Comparison of ENCODE assay signal across 22 cellular contexts in the genomic region with DNA sequence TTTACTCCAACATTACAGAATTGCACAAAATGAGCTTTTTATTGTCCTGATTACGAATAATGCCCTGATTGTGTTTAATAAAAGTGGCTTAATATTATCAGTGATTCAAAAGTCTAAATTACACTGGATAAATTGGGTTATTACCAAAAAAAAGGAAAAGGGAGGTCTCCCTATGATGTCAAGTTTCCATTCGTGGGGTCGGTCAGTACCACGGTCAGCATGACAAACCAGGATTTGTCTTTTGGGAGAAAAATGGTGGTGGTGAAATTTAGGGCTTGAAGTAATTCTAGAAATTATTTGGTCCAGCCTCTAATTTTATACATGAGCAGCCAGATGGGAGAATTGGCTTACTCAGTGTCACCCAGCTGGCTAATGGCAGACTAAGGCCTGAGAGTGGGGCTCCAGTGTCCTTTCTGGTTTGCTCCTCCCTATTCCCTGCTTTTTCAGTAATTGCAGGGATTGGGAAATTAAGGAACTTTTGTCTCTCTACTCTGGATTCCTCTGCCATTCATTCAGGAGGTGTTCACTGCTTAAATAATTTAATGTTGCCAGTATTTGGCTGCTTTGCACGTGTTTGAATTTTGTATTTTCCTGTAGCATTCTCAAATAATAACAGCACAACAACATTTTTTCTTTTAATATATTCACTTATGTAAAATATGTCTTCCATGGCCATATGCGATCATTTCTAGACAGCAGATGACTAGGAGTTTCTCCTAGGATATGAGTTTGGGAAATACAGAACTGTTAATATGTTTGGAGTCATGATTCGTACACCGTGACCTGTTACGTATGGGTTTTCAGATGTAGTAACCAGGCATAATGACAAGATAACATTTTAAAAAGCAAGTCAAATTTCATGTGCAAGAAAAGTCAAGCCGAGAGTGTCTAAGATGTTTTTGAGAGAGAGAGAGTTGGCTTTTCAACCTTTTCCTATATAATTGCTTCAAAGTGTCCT.
"Had no signal": no experiment of that assay in that cellular context is flagged by ENCODE, and none has a peak within 500 bp of the region (broad histone marks: within the 10 kb centered on the region; RNA-seq: fewer than 3 reads in every experiment).

No MANE protein-coding gene starts in this region.

- H3K9me3 Mint-ChIP-seq: activated naive CD4-positive, alpha-beta T cell treated with anti-CD3 and anti-CD28 coated beads, Interleukin-2, amount 50 U/mL, for 72 hours; activated T-helper 17 cell treated with anti-CD3 and anti-CD28 coated beads, Interleukin-2, amount 50 U/mL, for 72 hours; central memory CD8-positive, alpha-beta T cell; natural killer cell had no signal

- H3K9me3 ChIP-seq: ascending aorta, esophagus muscularis mucosa, left ventricle myocardium inferior, prostate gland, spleen, testis, uterus had no signal

- H3K4me3 ChIP-seq: ascending aorta, coronary artery, esophagus muscularis mucosa, left ventricle myocardium inferior, prostate gland, spleen, testis, uterus had no signal

- DNase-seq: activated CD4-positive, alpha-beta T cell treated with anti-CD3 and anti-CD28 coated beads for 1 hour; activated CD4-positive, alpha-beta T cell treated with anti-CD3 and anti-CD28 coated beads, Interleukin-2, amount 50 U/mL, for 1 hour; activated CD8-positive, alpha-beta T cell treated with anti-CD3 and anti-CD28 coated beads, Interleukin-2, amount 10 ng/mL, durations not matched to agents 7 days and 5 days; hippocampal formation; left ventricle myocardium inferior; mammary epithelial cell; midbrain; natural killer cell; spleen; stimulated activated CD4-positive, alpha-beta T cell treated with anti-CD3 and anti-CD28 coated beads, Interleukin-4, amount 100 ng/mL, for 1 hour; stimulated activated naive CD4-positive, alpha-beta T cell; testis; trophoblast cell; uterus had no signal

- FAIRE-seq: TTC549 had no signal

- H3K36me3 Mint-ChIP-seq: natural killer cell had no signal

- H3K27ac Mint-ChIP-seq: activated CD8-positive, alpha-beta T cell treated with anti-CD3 and anti-CD28 coated beads, Interleukin-2, amount 10 ng/mL, durations not matched to agents 7 days and 5 days; activated naive CD4-positive, alpha-beta T cell treated with anti-CD3 and anti-CD28 coated beads, Interleukin-2, amount 50 U/mL, for 72 hours; activated T-helper 17 cell treated with anti-CD3 and anti-CD28 coated beads, Interleukin-2, amount 50 U/mL, for 72 hours; natural killer cell had no signal

- H3K27me3 ChIP-seq: ascending aorta, esophagus muscularis mucosa, spleen, testis, uterus had no signal

- H3K4me1 Mint-ChIP-seq: central memory CD8-positive, alpha-beta T cell had no signal

- H3K4me1 ChIP-seq: ascending aorta, esophagus muscularis mucosa, prostate gland, spleen, testis, uterus had no signal

- ATAC-seq: activated CD8-positive, alpha-beta T cell treated with anti-CD3 and anti-CD28 coated beads, Interleukin-2, amount 10 ng/mL, durations not matched to agents 7 days and 5 days; activated naive CD4-positive, alpha-beta T cell treated with anti-CD3 and anti-CD28 coated beads, Interleukin-2, amount 50 U/mL, for 72 hours; activated T-helper 17 cell treated with anti-CD3 and anti-CD28 coated beads, Interleukin-2, amount 50 U/mL, for 72 hours; natural killer cell had no signal

- H3K27ac ChIP-seq: ascending aorta, coronary artery, esophagus muscularis mucosa, left ventricle myocardium inferior, prostate gland, spleen, testis, uterus had no signal

- H3K36me3 ChIP-seq: ascending aorta, esophagus muscularis mucosa, left ventricle myocardium inferior, prostate gland, spleen, uterus had no signal

- H3K4me3 Mint-ChIP-seq: activated CD8-positive, alpha-beta T cell treated with anti-CD3 and anti-CD28 coated beads, Interleukin-2, amount 10 ng/mL, durations not matched to agents 7 days and 5 days; activated T-helper 17 cell treated with anti-CD3 and anti-CD28 coated beads, Interleukin-2, amount 50 U/mL, for 72 hours; central memory CD8-positive, alpha-beta T cell; natural killer cell had no signal

- H3K27me3 Mint-ChIP-seq: activated T-helper 17 cell treated with anti-CD3 and anti-CD28 coated beads, Interleukin-2, amount 50 U/mL, for 72 hours; central memory CD8-positive, alpha-beta T cell had no signal
